Comparison of ENCODE assay signal across 14 cellular contexts in genomic region chr3:60935709-60936108, GRCh38.
A peak's percentile ranks its signal among the peaks of the same experiment; 100 is the strongest.
DNase-seq lines count a peak whose midpoint lies in the region; ATAC-seq, FAIRE-seq and TF ChIP-seq lines count a peak whose summit lies in the region.
"Had no signal": no experiment of that assay in that cellular context is flagged by ENCODE, and none has a peak within 500 bp of the region (broad histone marks: within the 10 kb centered on the region; RNA-seq: fewer than 3 reads in every experiment).

No MANE protein-coding gene starts in this region.

- DNase-seq in GM03348 (ENCODE audit: low spot score) (peak; percentile 68), NB4 (ENCODE audit: low read depth) (peak; percentile 18), endothelial cell of umbilical vein (ENCODE audit: low read depth, low spot score) (no peak), renal cortical epithelial cell (ENCODE audit: low read depth) (peak; percentile 54), cerebellum (ENCODE audit: low spot score) (no peak), NCI-H446 treated with DMSO at 0.1 percent for 48 hours (lab: John Stamatoyannopoulos, UW) (no peak)
- DNase-seq: activated naive CD4-positive, alpha-beta T cell treated with Interleukin-2 at 50 U/mL for 16 hours; NCI-H146; NCI-H524 treated with DMSO at 0.1 percent for 48 hours; nucleus accumbens; SIG-M5 had no signal

- TF ChIP-seq POLR2A in NB4 (IDR thresholded peaks at IDR 0.05; ENCODE audit: extremely low read depth, insufficient read length) (no peak), endothelial cell of umbilical vein (IDR thresholded peaks at IDR 0.05; ENCODE audit: low read depth, low read length) (no peak)

- no peaks in the 10 kb centered on the region for H4K20me1 ChIP-seq in endothelial cell of umbilical vein (replicated peaks; ENCODE audit: control insufficient read depth, extremely low read depth, insufficient read depth, low read length)

- H2AFZ ChIP-seq in endothelial cell of umbilical vein (ENCODE audit: low read depth, low read length), result no peak overlapping the region

- CTCF ChIA-PET in endothelial cell of umbilical vein (lab: Charles Lee), result no interaction called here

- no peak for TF ChIP-seq CTCF in NB4 (IDR thresholded peaks at IDR 0.05; ENCODE audit: low read depth, low read length)
- TF ChIP-seq CTCF in endothelial cell of umbilical vein (IDR thresholded peaks at IDR 0.05; ENCODE audit: extremely low read depth in 1 of 2, insufficient read depth in 1 of 2, low read depth in 1 of 2, low read length in 2 of 2), result no peak

- no peaks in the 10 kb centered on the region for H3K9me1 ChIP-seq in endothelial cell of umbilical vein (replicated peaks; ENCODE audit: control insufficient read depth, extremely low read depth, insufficient read depth, low read length)

- H3K27me3 ChIP-seq in endothelial cell of umbilical vein (ENCODE audit: control insufficient read depth in 2 of 2, insufficient read depth in 2 of 2, low read length in 2 of 2), result no peaks in the 10 kb centered on the region

- intact Hi-C loops in endothelial cell of umbilical vein (cut with micrococcal nuclease), result no loop called here

- H3K4me2 ChIP-seq in endothelial cell of umbilical vein (ENCODE audit: insufficient read depth, low read length), result no peak overlapping the region

- no peak overlapping the region for H3K27ac ChIP-seq in endothelial cell of umbilical vein (ENCODE audit: insufficient read depth, low read depth, low read length)
- H3K27ac ChIP-seq: skin epidermis had no signal

- POLR2A ChIA-PET in endothelial cell of umbilical vein (lab: Charles Lee), result no interaction called here

- ATAC-seq in GM18870 (IDR thresholded peaks at IDR 0.05; ENCODE audit: unreplicated experiment), result no peak

- no TSS peak for BruUV-seq in endothelial cell of umbilical vein (replicated peaks; lab: Mats Ljungman, UMichigan)

- H3K9ac ChIP-seq in endothelial cell of umbilical vein (replicated peaks; ENCODE audit: extremely low read depth, insufficient read depth, low read length), result no peak overlapping the region

- no peaks in the 10 kb centered on the region for H3K36me3 ChIP-seq in endothelial cell of umbilical vein (ENCODE audit: control insufficient read depth in 2 of 2, extremely low read depth in 1 of 2, insufficient read depth in 2 of 2, low read length in 2 of 2)

- no peak for FAIRE-seq in endothelial cell of umbilical vein (lab: Jason Lieb, UNC)
- FAIRE-seq: D721Med had no signal

- H3K79me2 ChIP-seq in endothelial cell of umbilical vein (ENCODE audit: control insufficient read depth, insufficient read depth, low read length), result no peaks in the 10 kb centered on the region

- no peaks in the 10 kb centered on the region for H3K9me3 ChIP-seq in endothelial cell of umbilical vein (replicated peaks; ENCODE audit: control insufficient read depth, insufficient read depth, low read length)

- no peaks in the 10 kb centered on the region for H3K4me1 ChIP-seq in endothelial cell of umbilical vein (ENCODE audit: control insufficient read depth, extremely low read depth, insufficient read depth, low read length)

- H3K4me3 ChIP-seq in NB4 (ENCODE audit: low read depth, low read length) (no peak overlapping the region), endothelial cell of umbilical vein (replicated peaks in 1 of 3; ENCODE audit: insufficient read depth in 1 of 3, low read depth in 1 of 3, low read length in 3 of 3) (no peak overlapping the region)
- H3K4me3 ChIP-seq: skin epidermis had no signal

- dilution Hi-C loops in endothelial cell of umbilical vein (cut with MboI; ENCODE audit: extremely low pct_ligation_motif_present, low sequenced_read_pairs), result no loop called here

TF ChIP-seq in endothelial cell of umbilical vein, 7 proteins besides CTCF, POLR2A, EP300 and RAD21:
- peak; percentile 11 for TF ChIP-seq FOS (IDR thresholded peaks at IDR 0.05; ENCODE audit: borderline replicate concordance, insufficient read depth, low read length)
- no peak for TF ChIP-seq MYC (IDR thresholded peaks at IDR 0.05; ENCODE audit: low read depth, low read length)
- TF ChIP-seq GATA2 (IDR thresholded peaks at IDR 0.05; ENCODE audit: insufficient read depth, insufficient read length, low read depth, low read length), result no peak
- TF ChIP-seq POLR2AphosphoS5 (IDR thresholded peaks at IDR 0.05; ENCODE audit: insufficient read depth, low read depth, low read length), result no peak

Comparison
In these comparisons a context has a peak if more than half of its experiments do, and no peak if none do; other contexts are left out.
1. DNase-seq: peak in GM03348 (single experiment), NB4 (single experiment) and renal cortical epithelial cell (single experiment); none in endothelial cell of umbilical vein (single experiment), cerebellum (single experiment) and NCI-H446 treated with DMSO at 0.1 percent for 48 hours (single experiment).